In the genomic region with DNA sequence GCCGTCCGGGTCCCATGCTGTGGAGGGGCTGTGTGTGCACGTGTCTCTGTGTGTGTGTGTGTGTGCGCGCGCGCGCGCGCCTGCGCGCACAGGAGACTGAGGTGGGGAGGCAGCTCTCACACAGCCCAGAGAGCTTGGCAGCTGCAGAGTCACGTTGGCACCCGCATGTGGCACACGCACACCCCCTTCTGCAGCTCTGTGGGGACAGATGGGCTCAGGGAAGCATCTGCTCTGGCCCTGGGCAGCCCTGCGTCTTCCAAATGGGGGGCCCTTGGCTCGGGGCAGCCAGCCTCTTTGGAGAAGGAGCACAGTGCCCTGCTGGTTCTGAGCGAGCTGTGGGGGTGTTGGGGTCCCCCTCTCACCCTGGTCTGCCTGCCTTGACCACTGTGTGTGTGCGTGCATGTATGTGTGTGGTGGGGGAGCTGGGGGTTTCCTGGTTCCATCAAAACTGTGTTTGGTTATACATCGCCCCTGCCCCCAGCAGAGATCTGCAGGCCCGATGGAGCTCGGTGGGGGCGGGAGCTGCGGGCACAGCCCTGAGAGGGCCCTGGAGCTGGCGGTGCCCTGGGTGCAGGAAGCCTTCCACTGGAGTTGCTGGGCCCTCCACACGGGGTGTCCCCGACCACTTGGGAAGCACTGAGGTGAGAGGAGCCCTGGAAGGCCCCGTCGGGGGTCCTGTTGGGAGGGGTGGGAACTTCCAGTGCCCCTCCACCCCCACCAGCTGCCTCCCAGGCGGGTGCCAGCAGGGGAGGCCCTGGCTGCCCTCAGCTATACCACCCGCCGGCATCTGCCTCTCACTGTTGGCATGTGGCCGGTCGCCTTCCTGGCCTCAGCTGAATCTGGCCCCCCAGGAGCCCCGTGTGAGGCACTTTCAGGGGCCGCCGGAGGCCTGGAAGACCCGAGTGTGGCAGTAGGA, we compare ENCODE assay signal across 12 cellular contexts.
DNase-seq lines count a peak whose midpoint lies in the region; ATAC-seq lines count a peak whose summit lies in the region.
"Had no signal": no experiment of that assay in that cellular context is flagged by ENCODE, and none has a peak within 500 bp of the region (broad histone marks: within the 10 kb centered on the region; RNA-seq: fewer than 3 reads in every experiment).

No MANE protein-coding gene starts in this region.

- no peaks in the 10 kb centered on the region for H3K9me3 Mint-ChIP-seq in activated T-cell treated with anti-CD3 and anti-CD28 coated beads, Interleukin-2, amount 50 U/mL, for 72 hours

- peak overlapping the region in 2 of 3 donors; percentile 41 to 51 for H3K4me3 ChIP-seq in skeletal muscle tissue (ENCODE audit: low read length in 3 of 3)
- H3K4me3 ChIP-seq: upper lobe of left lung had no signal

- ATAC-seq in activated T-cell treated with anti-CD3 and anti-CD28 coated beads, Interleukin-2, amount 50 U/mL, for 72 hours (replicated peaks in 1 of 2) = no peak
- no peak for ATAC-seq in HG02798 (IDR thresholded peaks at IDR 0.05; ENCODE audit: poor library complexity, unreplicated experiment)

- DNase-seq in NCI-H1092 treated with DMSO at 0.1 percent for 48 hours (lab: John Stamatoyannopoulos, UW) = peak; percentile 33
- DNase-seq in NCI-H1092 (lab: John Stamatoyannopoulos, UW) = no peak
- peak in 52 of 56 donors; percentile 11 to 83 (median 62) for DNase-seq in amygdala (lab: John Stamatoyannopoulos, UW)
- peak; percentile 67 for DNase-seq in inferior parietal cortex (ENCODE audit: extremely low spot score)
- DNase-seq in activated T-cell treated with anti-CD3 and anti-CD28 coated beads, Interleukin-2, amount 50 U/mL, for 72 hours = no peak
- DNase-seq in stimulated activated CD4-positive, alpha-beta T cell treated with anti-CD3 and anti-CD28 coated beads, Interleukin-2, amount 100 ng/mL, for 24 hours = no peak
- DNase-seq: GOT3 had no signal

- H3K9me3 ChIP-seq in skeletal muscle tissue (ENCODE audit: control insufficient read depth in 3 of 3, low read length in 3 of 3) = no peaks in the 10 kb centered on the region
- H3K9me3 ChIP-seq: upper lobe of left lung had no signal

- H3K36me3 ChIP-seq in skeletal muscle tissue (ENCODE audit: control insufficient read depth in 3 of 3, insufficient read depth in 3 of 3, low read length in 3 of 3) = peaks cover 23 to 32% (median 25%) of the 10 kb centered on the region in 3 donors

- H3K27me3 ChIP-seq in skeletal muscle tissue (ENCODE audit: control insufficient read depth in 3 of 3, insufficient read depth in 3 of 3, low read length in 3 of 3) = no peaks in the 10 kb centered on the region
- H3K27me3 ChIP-seq: brain microvascular endothelial cell, upper lobe of left lung had no signal

- peaks cover 49 to 66% (median 60%) of the 10 kb centered on the region in 3 donors for H3K4me1 ChIP-seq in skeletal muscle tissue (ENCODE audit: control insufficient read depth in 3 of 3, insufficient read depth in 3 of 3, low read length in 3 of 3)

- H3K4me1 Mint-ChIP-seq in activated T-cell treated with anti-CD3 and anti-CD28 coated beads, Interleukin-2, amount 50 U/mL, for 72 hours (ENCODE audit: low read depth) = no peaks in the 10 kb centered on the region

- no peaks in the 10 kb centered on the region for H3K36me3 Mint-ChIP-seq in activated T-cell treated with anti-CD3 and anti-CD28 coated beads, Interleukin-2, amount 50 U/mL, for 72 hours (ENCODE audit: insufficient read depth in 2 of 2)

- H3K27me3 Mint-ChIP-seq in activated T-cell treated with anti-CD3 and anti-CD28 coated beads, Interleukin-2, amount 50 U/mL, for 72 hours (ENCODE audit: low read depth) = no peaks in the 10 kb centered on the region

- no peak overlapping the region for H3K4me3 Mint-ChIP-seq in activated T-cell treated with anti-CD3 and anti-CD28 coated beads, Interleukin-2, amount 50 U/mL, for 72 hours

- H3K9ac ChIP-seq in skeletal muscle tissue (ENCODE audit: low read depth in 1 of 3, low read length in 3 of 3) = peak overlapping the region; percentile 11 to 76 (median 30)

- no peak overlapping the region for H3K27ac Mint-ChIP-seq in activated T-cell treated with anti-CD3 and anti-CD28 coated beads, Interleukin-2, amount 50 U/mL, for 72 hours

- H3K27ac ChIP-seq in skeletal muscle tissue (ENCODE audit: low read depth, low read length) = peak overlapping the region; percentile 64
- H3K27ac ChIP-seq: epithelial cell of prostate, upper lobe of left lung had no signal

Comparison
In these comparisons a context has a peak if more than half of its experiments do, and no peak if none do; other contexts are left out.
1. DNase-seq: peak in NCI-H1092 treated with DMSO at 0.1 percent for 48 hours (single experiment), amygdala (52 of 56) and inferior parietal cortex (single experiment); none in NCI-H1092 (single experiment), activated T-cell treated with anti-CD3 and anti-CD28 coated beads, Interleukin-2, amount 50 U/mL, for 72 hours (0 of 2) and stimulated activated CD4-positive, alpha-beta T cell treated with anti-CD3 and anti-CD28 coated beads, Interleukin-2, amount 100 ng/mL, for 24 hours (0 of 2).